ENCODE assay signal across 26 cellular contexts in genomic region chr15:72252663-72253299, GRCh38. TPM values are rescaled to one million over a fixed set of nuclear protein-coding genes. Genes with fewer than 3 reads are reported as not detected.
"Had no signal": no experiment of that assay in that cellular context is flagged by ENCODE, and none has a peak within 500 bp of the region (broad histone marks: within the 10 kb centered on the region; RNA-seq: fewer than 3 reads in every experiment).

No MANE protein-coding gene starts in this region.

- FAIRE-seq: small intestine, urothelium cell line had no signal

- H3K9me3 ChIP-seq: ovary, psoas muscle, sigmoid colon, stomach, thoracic aorta, thyroid gland, tibial nerve, upper lobe of left lung had no signal

- H3K27me3 ChIP-seq: ovary, sigmoid colon, stomach, thyroid gland, tibial nerve, upper lobe of left lung had no signal

- H3K4me3 ChIP-seq: neural progenitor cell, ovary, psoas muscle, sigmoid colon, stomach, thoracic aorta, thyroid gland, tibial nerve, upper lobe of left lung had no signal

- H3K36me3 ChIP-seq: ovary had no signal

- H3K79me2 ChIP-seq: parathyroid adenoma had no signal

- H3K4me1 ChIP-seq: neural progenitor cell, parathyroid adenoma, psoas muscle, sigmoid colon, stomach, thyroid gland, tibial nerve, upper lobe of left lung had no signal

- DNase-seq: naive thymus-derived CD4-positive, alpha-beta T cell; natural killer cell; occipital lobe; ovary; posterior cingulate gyrus; psoas muscle; right cardiac atrium; sigmoid colon; small intestine; stimulated activated CD4-positive, alpha-beta T cell treated with anti-CD3 and anti-CD28 coated beads, Interleukin-15, amount 100 ng/mL, for 24 hours; stimulated activated CD4-positive, alpha-beta T cell treated with anti-CD3 and anti-CD28 coated beads, Interleukin-2, amount 100 ng/mL, for 24 hours; stimulated activated CD4-positive, alpha-beta T cell treated with anti-CD3 and anti-CD28 coated beads, Interleukin-2, amount 100 ng/mL, for 48 hours; stimulated activated CD4-positive, alpha-beta T cell treated with anti-CD3 and anti-CD28 coated beads, Interleukin-4, amount 100 ng/mL, for 24 hours; stimulated activated naive B cell treated with anti-CD40 and anti-IgM and Interleukin-4, amounts not matched to agents 10 μg/mL and 1 μg/mL and 100 μg/mL, for 72 hours; stimulated activated naive CD4-positive, alpha-beta T cell treated with Interleukin-2 at 50 U/mL for 16 hours; stomach; thyroid gland; trophoblast cell; upper lobe of left lung had no signal

- H3K4me2 ChIP-seq: neural progenitor cell had no signal

- H2AFZ ChIP-seq: neural progenitor cell, parathyroid adenoma had no signal

- H3K9ac ChIP-seq: neural progenitor cell, parathyroid adenoma had no signal

- ATAC-seq: naive thymus-derived CD4-positive, alpha-beta T cell; natural killer cell; psoas muscle; right cardiac atrium; stimulated activated effector memory CD8-positive, alpha-beta T cell treated with anti-CD3 and anti-CD28 coated beads, Interleukin-12 subunit alpha, Interleukin-12 subunit beta, amount 100 ng/mL, for 72 hours; stimulated activated naive B cell treated with anti-CD40 and anti-IgM and Interleukin-4, amounts not matched to agents 10 μg/mL and 1 μg/mL and 100 μg/mL, for 72 hours had no signal

- H3K27ac ChIP-seq: neural progenitor cell, ovary, parathyroid adenoma, psoas muscle, sigmoid colon, stomach, thoracic aorta, thyroid gland, tibial nerve, upper lobe of left lung had no signal

RNA-seq across cellular contexts. Expression of gene GRAMD2A, which starts 55.2 kb away (rescaled TPM):
- total RNA-seq: naive thymus-derived CD4-positive, alpha-beta T cell; natural killer cell; osteoblast; psoas muscle had no signal
- polyA plus RNA-seq: naive thymus-derived CD4-positive, alpha-beta T cell had no signal
